Comparison of ENCODE assay signal across 9 cellular contexts in genomic region chr6:27311806-27312145, GRCh38. TPM values are rescaled to one million over a fixed set of nuclear protein-coding genes. Genes with fewer than 3 reads are reported as not detected.
DNase-seq lines count a peak whose midpoint lies in the region; ATAC-seq lines count a peak whose summit lies in the region.
"Had no signal": no experiment of that assay in that cellular context is flagged by ENCODE, and none has a peak within 500 bp of the region (broad histone marks: within the 10 kb centered on the region; RNA-seq: fewer than 3 reads in every experiment).

No MANE protein-coding gene starts in this region.

- no peak for DNase-seq in activated CD4-positive, alpha-beta T cell treated with anti-CD3 and anti-CD28 coated beads, Interleukin-2, amount 10 ng/mL, durations not matched to agents 24 days and 14 days
- DNase-seq in activated CD4-positive, alpha-beta T cell treated with anti-CD3 and anti-CD28 coated beads, Interleukin-2, amount 50 U/mL, for 4 hours, result no peak
- DNase-seq in activated naive CD8-positive, alpha-beta T cell treated with anti-CD3 and anti-CD28 coated beads, Interleukin-2, amount 10 ng/mL, durations not matched to agents 7 days and 5 days, result no peak
- DNase-seq in middle frontal gyrus (ENCODE audit: extremely low spot score, low spot score), result no peak
- DNase-seq in midbrain (lab: John Stamatoyannopoulos, UW), result no peak
- DNase-seq: NCI-H345 had no signal

- no peak for ATAC-seq in activated naive CD8-positive, alpha-beta T cell treated with anti-CD3 and anti-CD28 coated beads, Interleukin-2, amount 10 ng/mL, durations not matched to agents 7 days and 5 days (ENCODE audit: low read depth)
- ATAC-seq in stimulated activated memory B cell treated with anti-CD40 and anti-IgM and Interleukin-4, amounts not matched to agents 10 μg/mL and 1 μg/mL and 100 μg/mL, for 72 hours, result no peak
- ATAC-seq in GM19035 (IDR thresholded peaks at IDR 0.05; ENCODE audit: unreplicated experiment), result no peak

- H3K4me3 Mint-ChIP-seq in activated CD4-positive, alpha-beta T cell treated with anti-CD3 and anti-CD28 coated beads, Interleukin-2, amount 10 ng/mL, durations not matched to agents 24 days and 14 days, result peak overlapping the region; percentile 85
- peak overlapping the region; percentile 81 for H3K4me3 Mint-ChIP-seq in activated naive CD8-positive, alpha-beta T cell treated with anti-CD3 and anti-CD28 coated beads, Interleukin-2, amount 10 ng/mL, durations not matched to agents 7 days and 5 days
- H3K4me3 Mint-ChIP-seq in stimulated activated memory B cell treated with anti-CD40 and anti-IgM and Interleukin-4, amounts not matched to agents 10 μg/mL and 1 μg/mL and 100 μg/mL, for 72 hours, result peak overlapping the region; percentile 76

- peaks cover 47% of the 10 kb centered on the region for H3K27me3 ChIP-seq in iPS-18a (ENCODE audit: control insufficient read depth, insufficient read depth, low read length)

- no peak overlapping the region for H3K9ac ChIP-seq in iPS-18a (ENCODE audit: low read length)

- peak overlapping the region; percentile 72 for H3K4me3 ChIP-seq in iPS-18a (ENCODE audit: low read length)

- intact Hi-C loops in activated CD4-positive, alpha-beta T cell treated with anti-CD3 and anti-CD28 coated beads, Interleukin-2, amount 10 ng/mL, durations not matched to agents 24 days and 14 days (cut with micrococcal nuclease), result loop anchor here (2.0 kb wide), 3 partner anchors 21 to 167 kb away; no protein-coding TSS in a partner anchor

- H3K9me3 Mint-ChIP-seq in activated CD4-positive, alpha-beta T cell treated with anti-CD3 and anti-CD28 coated beads, Interleukin-2, amount 10 ng/mL, durations not matched to agents 24 days and 14 days, result no peaks in the 10 kb centered on the region
- H3K9me3 Mint-ChIP-seq in activated naive CD8-positive, alpha-beta T cell treated with anti-CD3 and anti-CD28 coated beads, Interleukin-2, amount 10 ng/mL, durations not matched to agents 7 days and 5 days, result no peaks in the 10 kb centered on the region
- H3K9me3 Mint-ChIP-seq in stimulated activated memory B cell treated with anti-CD40 and anti-IgM and Interleukin-4, amounts not matched to agents 10 μg/mL and 1 μg/mL and 100 μg/mL, for 72 hours, result peaks cover 2% of the 10 kb centered on the region

- H3K27me3 Mint-ChIP-seq in activated CD4-positive, alpha-beta T cell treated with anti-CD3 and anti-CD28 coated beads, Interleukin-2, amount 10 ng/mL, durations not matched to agents 24 days and 14 days, result peaks cover 68% of the 10 kb centered on the region
- H3K27me3 Mint-ChIP-seq in activated naive CD8-positive, alpha-beta T cell treated with anti-CD3 and anti-CD28 coated beads, Interleukin-2, amount 10 ng/mL, durations not matched to agents 7 days and 5 days, result peaks cover 65% of the 10 kb centered on the region
- H3K27me3 Mint-ChIP-seq in stimulated activated memory B cell treated with anti-CD40 and anti-IgM and Interleukin-4, amounts not matched to agents 10 μg/mL and 1 μg/mL and 100 μg/mL, for 72 hours, result peaks cover 69% of the 10 kb centered on the region

- H3K27ac ChIP-seq in iPS-18a (ENCODE audit: low read length), result no peak overlapping the region

- POLR2A ChIA-PET in activated naive CD8-positive, alpha-beta T cell treated with anti-CD3 and anti-CD28 coated beads, Interleukin-2, amount 10 ng/mL, durations not matched to agents 7 days and 5 days (lab: Charles Lee), result no interaction called here

- H3K4me1 ChIP-seq in iPS-18a (ENCODE audit: control insufficient read depth, low read depth, low read length), result no peaks in the 10 kb centered on the region

- H3K36me3 Mint-ChIP-seq in activated CD4-positive, alpha-beta T cell treated with anti-CD3 and anti-CD28 coated beads, Interleukin-2, amount 10 ng/mL, durations not matched to agents 24 days and 14 days (ENCODE audit: low read depth), result no peaks in the 10 kb centered on the region
- no peaks in the 10 kb centered on the region for H3K36me3 Mint-ChIP-seq in activated naive CD8-positive, alpha-beta T cell treated with anti-CD3 and anti-CD28 coated beads, Interleukin-2, amount 10 ng/mL, durations not matched to agents 7 days and 5 days
- no peaks in the 10 kb centered on the region for H3K36me3 Mint-ChIP-seq in stimulated activated memory B cell treated with anti-CD40 and anti-IgM and Interleukin-4, amounts not matched to agents 10 μg/mL and 1 μg/mL and 100 μg/mL, for 72 hours

- no peak overlapping the region for H3K27ac Mint-ChIP-seq in activated CD4-positive, alpha-beta T cell treated with anti-CD3 and anti-CD28 coated beads, Interleukin-2, amount 10 ng/mL, durations not matched to agents 24 days and 14 days
- no peak overlapping the region for H3K27ac Mint-ChIP-seq in activated naive CD8-positive, alpha-beta T cell treated with anti-CD3 and anti-CD28 coated beads, Interleukin-2, amount 10 ng/mL, durations not matched to agents 7 days and 5 days
- H3K27ac Mint-ChIP-seq in stimulated activated memory B cell treated with anti-CD40 and anti-IgM and Interleukin-4, amounts not matched to agents 10 μg/mL and 1 μg/mL and 100 μg/mL, for 72 hours, result peak overlapping the region; percentile 25

- H3K36me3 ChIP-seq in iPS-18a (ENCODE audit: control insufficient read depth, low read depth, low read length), result no peaks in the 10 kb centered on the region

- peaks cover 8% of the 10 kb centered on the region for H3K4me1 Mint-ChIP-seq in activated CD4-positive, alpha-beta T cell treated with anti-CD3 and anti-CD28 coated beads, Interleukin-2, amount 10 ng/mL, durations not matched to agents 24 days and 14 days
- H3K4me1 Mint-ChIP-seq in activated naive CD8-positive, alpha-beta T cell treated with anti-CD3 and anti-CD28 coated beads, Interleukin-2, amount 10 ng/mL, durations not matched to agents 7 days and 5 days, result peaks cover 7% of the 10 kb centered on the region
- peaks cover 6% of the 10 kb centered on the region for H3K4me1 Mint-ChIP-seq in stimulated activated memory B cell treated with anti-CD40 and anti-IgM and Interleukin-4, amounts not matched to agents 10 μg/mL and 1 μg/mL and 100 μg/mL, for 72 hours

- no peaks in the 10 kb centered on the region for H3K9me3 ChIP-seq in iPS-18a (ENCODE audit: control insufficient read depth, low read depth, low read length)

RNA-seq across cellular contexts. Expression of gene POM121L2, which starts 0.3 kb away (rescaled TPM):
- total RNA-seq in activated CD4-positive, alpha-beta T cell treated with anti-CD3 and anti-CD28 coated beads, Interleukin-2, amount 10 ng/mL, durations not matched to agents 24 days and 14 days, result not detected in 2 replicates
- not detected for total RNA-seq in activated naive CD8-positive, alpha-beta T cell treated with anti-CD3 and anti-CD28 coated beads, Interleukin-2, amount 10 ng/mL, durations not matched to agents 7 days and 5 days
